8 cellular contexts compared by ENCODE assay signal in the genomic region with DNA sequence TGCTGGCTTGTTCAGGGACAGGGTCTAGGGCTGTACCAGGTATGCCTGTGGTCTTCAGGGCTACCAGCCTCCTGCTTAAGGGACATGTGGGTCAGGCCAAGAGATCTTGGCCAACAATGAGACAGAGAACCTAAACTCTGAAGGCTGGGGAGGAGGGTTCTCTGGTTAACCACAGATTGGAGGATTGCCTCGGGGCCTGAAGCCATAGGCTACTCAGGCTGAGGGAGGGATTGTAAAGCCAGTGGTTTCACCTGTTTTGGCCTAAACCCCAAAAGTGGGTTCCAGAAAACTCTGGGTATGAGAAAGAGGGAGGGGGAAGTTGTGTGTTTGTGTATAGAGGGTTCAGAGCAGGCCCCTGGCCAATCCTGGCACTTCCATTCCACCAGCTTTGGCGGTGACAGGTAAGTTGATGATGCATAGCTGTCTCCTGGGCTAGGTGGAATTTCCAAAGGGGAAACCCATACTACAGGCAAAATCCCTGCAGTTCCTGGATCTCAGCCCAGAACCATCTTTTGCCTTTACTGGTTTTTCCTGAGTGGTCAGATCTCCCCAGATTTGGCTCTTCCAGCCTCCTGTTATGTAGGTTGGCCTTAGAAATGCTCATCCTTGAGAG. TPM values are rescaled to one million over a fixed set of nuclear protein-coding genes. Genes with fewer than 3 reads are reported as not detected.
A peak's percentile ranks its signal among the peaks of the same experiment; 100 is the strongest.
DNase-seq lines count a peak whose midpoint lies in the region; ATAC-seq and TF ChIP-seq lines count a peak whose summit lies in the region.

No MANE protein-coding gene starts in this region.

- no peaks in the 10 kb centered on the region for H3K27me3 ChIP-seq in OCI-LY3 (ENCODE audit: low read depth, low read length)
- no peaks in the 10 kb centered on the region for H3K27me3 ChIP-seq in endodermal cell (ENCODE audit: control insufficient read depth, insufficient read depth, low read length, poor library complexity, severe bottlenecking)
- no peaks in the 10 kb centered on the region for H3K27me3 ChIP-seq in trophoblast cell (ENCODE audit: insufficient read depth, low read length)
- no peaks in the 10 kb centered on the region for H3K27me3 ChIP-seq in SK-N-SH (ENCODE audit: insufficient read depth)

- H3K4me1 Mint-ChIP-seq in Calu3 (ENCODE audit: low read depth, unreplicated experiment) (peaks cover 12% of the 10 kb centered on the region), endodermal cell (peaks cover 6% of the 10 kb centered on the region)

- H3K4me3 Mint-ChIP-seq in Calu3 (ENCODE audit: low read depth, unreplicated experiment) = no peak overlapping the region
- no peak overlapping the region for H3K4me3 Mint-ChIP-seq in endodermal cell

- H3K27ac Mint-ChIP-seq in Calu3 (ENCODE audit: unreplicated experiment) (peak overlapping the region; percentile 7), endodermal cell (peak overlapping the region; percentile 90)

- H3K36me3 Mint-ChIP-seq in Calu3 (ENCODE audit: insufficient read depth, unreplicated experiment) = peaks cover 91% of the 10 kb centered on the region
- H3K36me3 Mint-ChIP-seq in endodermal cell (ENCODE audit: low read depth) = peaks cover 90% of the 10 kb centered on the region

- ATAC-seq in GM21423 (IDR thresholded peaks at IDR 0.05; ENCODE audit: unreplicated experiment) = no peak

- H3K4me1 ChIP-seq in OCI-LY3 (ENCODE audit: low read length) (peaks cover 42% of the 10 kb centered on the region), endodermal cell (ENCODE audit: control insufficient read depth, insufficient read depth, low read length) (peaks cover 7% of the 10 kb centered on the region), trophoblast cell (ENCODE audit: control insufficient read depth in 1 of 2, insufficient read depth in 2 of 2, low read length in 2 of 2) (no peaks in the 10 kb centered on the region), SK-N-SH (ENCODE audit: control insufficient read depth in 1 of 2, insufficient read depth in 2 of 2, low read depth in 1 of 2, low read length in 1 of 2) (no peaks in the 10 kb centered on the region)

- peak overlapping the region; percentile 91 for H3K27ac ChIP-seq in OCI-LY3 (ENCODE audit: low read length)
- no peak overlapping the region for H3K27ac ChIP-seq in endodermal cell (ENCODE audit: low read depth, low read length)
- H3K27ac ChIP-seq in trophoblast cell (ENCODE audit: low read depth, low read length) = no peak overlapping the region
- H3K27ac ChIP-seq in SK-N-SH (ENCODE audit: low read depth in 2 of 2, low read length in 1 of 2) = peak overlapping the region in 1 of 2 experiments; percentile 80; a peak in 1 of 4 replicates

- H4K91ac ChIP-seq in trophoblast cell (ENCODE audit: low read depth, low read length) = no peak overlapping the region

- no peak overlapping the region for H2BK120ac ChIP-seq in trophoblast cell (ENCODE audit: insufficient read depth, low read length, poor library complexity)

- H3K9ac ChIP-seq in OCI-LY3 (ENCODE audit: low read length) (peak overlapping the region; percentile 43; the same call in 1 of the 2 replicates), endodermal cell (ENCODE audit: extremely low read depth, low read length, poor library complexity, severe bottlenecking) (no peak overlapping the region), trophoblast cell (ENCODE audit: low read length) (no peak overlapping the region), SK-N-SH (no peak overlapping the region)

- CTCF ChIA-PET in Calu3 (lab: Charles Lee) (no interaction called here), SK-N-SH (lab: Yijun Ruan, JAX) (interaction anchor here (0.8 to 12.4 kb wide), 3 partner anchors 10 to 26 kb away, joined by 4 to 105 read pairs (median 4); no protein-coding TSS in a partner anchor)

- no peak for TF ChIP-seq RAD21 in SK-N-SH (IDR thresholded peaks at IDR 0.05; ENCODE audit: low read length)

- no peak overlapping the region for H3K23ac ChIP-seq in trophoblast cell (ENCODE audit: low read length)

- H3K27me3 Mint-ChIP-seq in Calu3 (ENCODE audit: unreplicated experiment) (no peaks in the 10 kb centered on the region), endodermal cell (ENCODE audit: insufficient read depth) (no peaks in the 10 kb centered on the region)

- H3K14ac ChIP-seq in trophoblast cell (ENCODE audit: low read length) = no peak overlapping the region

- BruUV-seq in Calu3 (replicated peaks; lab: Mats Ljungman, UMichigan) = no TSS peak

- H3K4me3 ChIP-seq in OCI-LY3 (ENCODE audit: low read length) = no peak overlapping the region
- no peak overlapping the region for H3K4me3 ChIP-seq in endodermal cell (ENCODE audit: low read length)
- no peak overlapping the region for H3K4me3 ChIP-seq in trophoblast cell (ENCODE audit: low read depth, low read length)
- no peak overlapping the region for H3K4me3 ChIP-seq in SK-N-SH (ENCODE audit: low read depth in 2 of 2, low read length in 1 of 2)

- no peak overlapping the region for H4K12ac ChIP-seq in trophoblast cell (ENCODE audit: low read depth, low read length)

- no peak for TF ChIP-seq EP300 in SK-N-SH (IDR thresholded peaks at IDR 0.05; ENCODE audit: borderline replicate concordance in 1 of 2, low read depth in 1 of 2, low read length in 1 of 2)

- H3K79me2 ChIP-seq in OCI-LY3 (ENCODE audit: low read length) = peaks cover 43% of the 10 kb centered on the region
- no peaks in the 10 kb centered on the region for H3K79me2 ChIP-seq in trophoblast cell (ENCODE audit: control insufficient read depth, insufficient read depth, low read length, poor library complexity)
- peaks cover 11% of the 10 kb centered on the region; the same call in 1 of the 2 replicates for H3K79me2 ChIP-seq in SK-N-SH (ENCODE audit: insufficient read depth)

- H4K20me1 ChIP-seq in OCI-LY3 (ENCODE audit: insufficient read depth, low read length) (no peaks in the 10 kb centered on the region), SK-N-SH (ENCODE audit: insufficient read depth) (peaks cover 9% of the 10 kb centered on the region; the same call in 1 of the 2 replicates)

- no peak overlapping the region for H2AK5ac ChIP-seq in trophoblast cell (ENCODE audit: low read length)

- no peak for TF ChIP-seq CTCF in Calu3 (IDR thresholded peaks at IDR 0.05; ENCODE audit: unreplicated experiment)
- no peak for TF ChIP-seq CTCF in OCI-LY3 (IDR thresholded peaks at IDR 0.05; ENCODE audit: low read depth, low read length)
- no peak for TF ChIP-seq CTCF in endodermal cell (conservative IDR thresholded peaks at IDR 0.05)
- TF ChIP-seq CTCF in SK-N-SH (IDR thresholded peaks at IDR 0.05) = no peak

- no peaks in the 10 kb centered on the region for H3K9me2 ChIP-seq in SK-N-SH

- no peak overlapping the region for H2BK5ac ChIP-seq in trophoblast cell (ENCODE audit: low read depth, low read length, poor library complexity)

- no peak overlapping the region for H2AFZ ChIP-seq in OCI-LY3 (ENCODE audit: low read depth, low read length)
- H2AFZ ChIP-seq in trophoblast cell (ENCODE audit: insufficient read depth, low read length, poor library complexity) = no peak overlapping the region
- H2AFZ ChIP-seq in SK-N-SH (ENCODE audit: low read depth) = no peak overlapping the region

- no peak overlapping the region for H3K4ac ChIP-seq in trophoblast cell (ENCODE audit: low read depth, low read length)

- peaks cover 17% of the 10 kb centered on the region for H3F3A ChIP-seq in SK-N-SH (replicated peaks; ENCODE audit: insufficient read depth)

- H2BK12ac ChIP-seq in trophoblast cell (ENCODE audit: low read length) = no peak overlapping the region

- H3K9me3 ChIP-seq in OCI-LY3 (ENCODE audit: insufficient read depth, low read length) (no peaks in the 10 kb centered on the region), endodermal cell (ENCODE audit: control insufficient read depth, low read length) (no peaks in the 10 kb centered on the region), trophoblast cell (ENCODE audit: insufficient read depth, low read depth, low read length) (no peaks in the 10 kb centered on the region), SK-N-SH (no peaks in the 10 kb centered on the region)

- 100% methylated on average over 2 of the region's 2 CpGs; no CpG with 5 or more reads in 1 of the 2 experiments for WGBS in endodermal cell (ENCODE audit: insufficient coverage in 1 of 2, insufficient read length in 1 of 2), 2 experiments
- no CpG with 5 or more reads among the region's 2 CpGs for WGBS in trophoblast cell (ENCODE audit: extremely low coverage, insufficient coverage, insufficient read length)
- 100% methylated on average over 2 of the region's 2 CpGs for WGBS in SK-N-SH (ENCODE audit: low lambda C conversion rate)

- intact Hi-C loops in Calu3 (cut with micrococcal nuclease; ENCODE audit: unreplicated experiment) = no loop called here

- POLR2A ChIA-PET in SK-N-SH (lab: Yijun Ruan, JAX) = no interaction called here

- H4K8ac ChIP-seq in trophoblast cell (ENCODE audit: low read depth, low read length) = no peak overlapping the region

- H3K9me3 Mint-ChIP-seq in Calu3 (ENCODE audit: low read depth, unreplicated experiment) (no peaks in the 10 kb centered on the region), endodermal cell (no peaks in the 10 kb centered on the region)

- DNase-seq in Calu3 (no peak), endodermal cell (no peak), trophoblast cell (peak; percentile 78 to 83), SK-N-SH (no peak), NCI-H69 (lab: John Stamatoyannopoulos, UW) (no peak), NOMO-1 treated with DMSO at 0.1 percent for 48 hours (lab: John Stamatoyannopoulos, UW; ENCODE audit: unreplicated experiment) (no peak)

- H3K4me2 ChIP-seq in OCI-LY3 (ENCODE audit: low read length) = peak overlapping the region; percentile 79; the same call in 1 of the 2 replicates
- no peak overlapping the region for H3K4me2 ChIP-seq in trophoblast cell (ENCODE audit: low read length)
- no peak overlapping the region for H3K4me2 ChIP-seq in SK-N-SH

- no peaks in the 10 kb centered on the region for H3K79me1 ChIP-seq in trophoblast cell (ENCODE audit: low read length)

- H3K36me3 ChIP-seq in OCI-LY3 (replicated peaks; ENCODE audit: low read depth, low read length) (peaks cover 96% of the 10 kb centered on the region), endodermal cell (ENCODE audit: control insufficient read depth, insufficient read depth, low read length) (peaks cover 96% of the 10 kb centered on the region), trophoblast cell (ENCODE audit: control insufficient read depth in 1 of 2, insufficient read depth in 2 of 2, low read length in 2 of 2) (peaks cover 67 to 90% of the 10 kb centered on the region in 2 experiments), SK-N-SH (replicated peaks in 1 of 2; ENCODE audit: control insufficient read depth in 1 of 2, insufficient read depth in 2 of 2, low read length in 1 of 2) (peaks cover 80 to 98% of the 10 kb centered on the region in 2 experiments)

- no peak overlapping the region for H3K18ac ChIP-seq in trophoblast cell (ENCODE audit: low read length)

RNA-seq across cellular contexts. Expression of gene CCDC97, which starts 13.5 kb away (rescaled TPM):
- 45.8 and 48.0 TPM in 2 replicates for total RNA-seq in Calu3 (2022)
- 10 to 100 TPM; 38.4 to 44.6 TPM for total RNA-seq in endodermal cell
- polyA plus RNA-seq in endodermal cell (2013, experiment 1 of 2) = 33.6 TPM
- polyA plus RNA-seq in endodermal cell (2013, experiment 2 of 2) = 29.5 TPM
- polyA plus RNA-seq in trophoblast cell (2013) = 24.7 and 26.3 TPM in 2 replicates
- 8.7 and 9.6 TPM in 2 replicates for polyA plus RNA-seq in SK-N-SH (2012; rRNA removed)
- polyA plus RNA-seq in SK-N-SH (2012; cell fraction: cytosol; rRNA removed) = 5.3 and 6.8 TPM in 2 replicates
- polyA plus RNA-seq in SK-N-SH (2012; cell fraction: nucleus; rRNA removed) = 11.7 and 13.7 TPM in 2 replicates

RNA-seq across cellular contexts. Expression of gene HNRNPUL1, which starts 32.3 kb away (rescaled TPM):
- total RNA-seq in Calu3 (2022) (320 and 370 TPM in 2 replicates), endodermal cell (100 to 1,000 TPM; 211 to 225 TPM)
- 216 TPM for polyA plus RNA-seq in endodermal cell (2013, experiment 1 of 2)
- 207 TPM for polyA plus RNA-seq in endodermal cell (2013, experiment 2 of 2)
- polyA plus RNA-seq in trophoblast cell (2013) = 233 and 238 TPM in 2 replicates
- 34.2 and 41.5 TPM in 2 replicates for polyA plus RNA-seq in SK-N-SH (2012; rRNA removed)
- polyA plus RNA-seq in SK-N-SH (2012; cell fraction: cytosol; rRNA removed) = 32.5 and 33.9 TPM in 2 replicates
- polyA plus RNA-seq in SK-N-SH (2012; cell fraction: nucleus; rRNA removed) = 35.8 and 43.2 TPM in 2 replicates

RNA-seq across cellular contexts. Expression of gene TGFB1, which starts 57.3 kb away (rescaled TPM):
- total RNA-seq in Calu3 (2022) (39.2 and 42.0 TPM in 2 replicates), endodermal cell (10 to 100 TPM; 56.3 to 60.1 TPM)
- 21.7 TPM for polyA plus RNA-seq in endodermal cell (2013, experiment 1 of 2)
- polyA plus RNA-seq in endodermal cell (2013, experiment 2 of 2) = 26.9 TPM
- 140 and 142 TPM in 2 replicates for polyA plus RNA-seq in trophoblast cell (2013)
- 13.5 and 25.5 TPM in 2 replicates for polyA plus RNA-seq in SK-N-SH (2012; rRNA removed)
- polyA plus RNA-seq in SK-N-SH (2012; cell fraction: cytosol; rRNA removed) = 13.0 and 21.4 TPM in 2 replicates
- 75.1 and 149 TPM in 2 replicates for polyA plus RNA-seq in SK-N-SH (2012; cell fraction: nucleus; rRNA removed)

Comparison
In these comparisons a context has a peak if more than half of its experiments do, and no peak if none do; other contexts are left out.
1. DNase-seq: peak in trophoblast cell (2 of 2); none in Calu3 (single experiment), endodermal cell (single experiment), SK-N-SH (single experiment), NCI-H69 (single experiment) and NOMO-1 treated with DMSO at 0.1 percent for 48 hours (single experiment).